27 cellular contexts compared by ENCODE assay signal in genomic region chr2:129681788-129682187, GRCh38.
"Had no signal": no experiment of that assay in that cellular context is flagged by ENCODE, and none has a peak within 500 bp of the region (broad histone marks: within the 10 kb centered on the region; RNA-seq: fewer than 3 reads in every experiment).

No MANE protein-coding gene starts in this region.

- H3K4me3 ChIP-seq: stomach, suprapubic skin, testis, thoracic aorta, thyroid gland, tibial artery, tibial nerve, transverse colon, upper lobe of left lung, upper lobe of right lung, uterus, vagina had no signal

- H3K27ac ChIP-seq: stomach, suprapubic skin, testis, thoracic aorta, thyroid gland, tibial artery, tibial nerve, transverse colon, upper lobe of left lung, upper lobe of right lung, uterus, vagina had no signal

- H3K9me3 ChIP-seq: stomach, suprapubic skin, testis, thoracic aorta, thyroid gland, tibial artery, tibial nerve, transverse colon, upper lobe of left lung, upper lobe of right lung, uterus, vagina had no signal

- ATAC-seq: stimulated activated effector memory CD8-positive, alpha-beta T cell treated with anti-CD3 and anti-CD28 coated beads, Interleukin-12 subunit alpha, Interleukin-12 subunit beta, amount 100 ng/mL, for 72 hours; stimulated activated memory B cell treated with anti-CD40 and anti-IgM and Interleukin-4, amounts not matched to agents 10 μg/mL and 1 μg/mL and 100 μg/mL, for 72 hours; stimulated activated naive B cell treated with anti-CD40 and anti-IgM and Interleukin-4, amounts not matched to agents 10 μg/mL and 1 μg/mL and 100 μg/mL, for 72 hours; stimulated activated naive CD8-positive, alpha-beta T cell treated with anti-CD3 and anti-CD28 coated beads, Interleukin-15, amount 100 ng/mL, for 72 hours; stimulated activated naive CD8-positive, alpha-beta T cell treated with anti-CD3 and anti-CD28 coated beads, Interleukin-15, Interleukin-2, amounts not matched to agents 100 U/mL and 50 U/mL, for 24 hours; upper lobe of right lung had no signal

- DNase-seq: stimulated activated CD4-positive, alpha-beta T cell treated with anti-CD3 and anti-CD28 coated beads, Interleukin-2, amount 100 ng/mL, for 48 hours; stimulated activated CD4-positive, alpha-beta T cell treated with anti-CD3 and anti-CD28 coated beads, Interleukin-4, amount 100 ng/mL, for 1 hour; stimulated activated CD4-positive, alpha-beta T cell treated with anti-CD3 and anti-CD28 coated beads, Interleukin-4, amount 100 ng/mL, for 24 hours; stimulated activated CD4-positive, alpha-beta T cell treated with anti-CD3 and anti-CD28 coated beads, Interleukin-4, amount 100 ng/mL, for 4 hours; stimulated activated CD8-positive, alpha-beta memory T cell treated with anti-CD3 and anti-CD28 coated beads, Interleukin-4, amount 100 ng/mL, for 48 hours; stimulated activated naive B cell treated with anti-CD40 and anti-IgM and Interleukin-4, amounts not matched to agents 10 μg/mL and 1 μg/mL and 100 μg/mL, for 72 hours; stimulated activated naive CD4-positive, alpha-beta T cell; stimulated activated naive CD4-positive, alpha-beta T cell treated with Interleukin-2 at 50 U/mL for 16 hours; stimulated activated naive CD8-positive, alpha-beta T cell treated with anti-CD3 and anti-CD28 coated beads, Interleukin-15, amount 100 ng/mL, for 72 hours; stimulated activated naive CD8-positive, alpha-beta T cell treated with anti-CD3 and anti-CD28 coated beads, Interleukin-15, Interleukin-2, amounts not matched to agents 100 U/mL and 50 U/mL, for 24 hours; stomach; substantia nigra; testis; thyroid gland; tibial artery; transverse colon; trophoblast cell; upper lobe of left lung; upper lobe of right lung; uterus had no signal

- H3K4me1 ChIP-seq: stomach, suprapubic skin, testis, thyroid gland, tibial artery, tibial nerve, transverse colon, upper lobe of left lung, upper lobe of right lung, uterus, vagina had no signal

- H3K36me3 ChIP-seq: stomach, suprapubic skin, thoracic aorta, thyroid gland, tibial artery, tibial nerve, transverse colon, upper lobe of left lung, upper lobe of right lung, uterus, vagina had no signal

- H3K27me3 ChIP-seq: stomach, testis, thyroid gland, tibial nerve, transverse colon, upper lobe of left lung, upper lobe of right lung, uterus, vagina had no signal

- FAIRE-seq: urothelium cell line had no signal
